ENCODE assay signal across 8 cellular contexts in the genomic region with DNA sequence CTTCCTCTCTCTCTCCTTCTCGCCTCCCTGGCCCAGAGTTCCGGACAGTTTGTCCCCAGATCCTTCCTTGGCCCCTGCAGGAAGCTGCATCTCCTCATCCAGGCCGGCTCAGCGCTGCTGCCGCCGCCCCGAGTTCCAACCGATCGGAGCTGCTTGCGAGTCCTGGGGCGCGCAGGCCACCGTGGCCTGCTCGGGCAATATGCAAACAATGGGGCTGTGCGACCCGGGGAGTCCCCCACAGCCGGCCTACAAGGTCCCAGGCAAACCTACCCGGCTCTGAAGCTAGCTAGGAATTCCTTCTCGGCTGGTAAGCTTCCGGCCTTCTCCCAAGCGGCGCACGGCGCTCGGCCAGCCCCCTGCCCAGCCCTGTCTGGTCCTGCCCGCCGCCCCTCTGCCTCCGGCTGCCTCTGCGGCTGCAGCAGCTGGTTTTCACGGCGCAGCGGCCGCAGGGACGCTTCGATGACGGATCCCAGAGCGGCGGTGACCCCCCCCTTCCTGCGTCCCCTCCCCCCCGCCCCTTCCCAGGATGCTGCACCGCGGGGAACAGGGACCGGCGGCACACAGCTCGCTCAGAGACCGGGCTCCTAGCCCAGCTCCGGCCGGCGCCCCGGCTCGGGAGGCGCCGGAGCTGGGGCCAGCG. TPM values are rescaled to one million over a fixed set of nuclear protein-coding genes. Genes with fewer than 3 reads are reported as not detected.
DNase-seq lines count a peak whose midpoint lies in the region; ATAC-seq and TF ChIP-seq lines count a peak whose summit lies in the region.

No MANE protein-coding gene starts in this region.

- peaks cover 17% of the 10 kb centered on the region for H3K27me3 ChIP-seq in iPS-15b (ENCODE audit: control insufficient read depth, insufficient read depth, low read length)

- H3K4me1 ChIP-seq in iPS-15b (ENCODE audit: control insufficient read depth, insufficient read depth, low read length) = peaks cover 24% of the 10 kb centered on the region

- H3K4me3 ChIP-seq in astrocyte of the cerebellum (ENCODE audit: low read depth, low read length) (peak overlapping the region; percentile 62), iPS-15b (ENCODE audit: low read depth, low read length) (peak overlapping the region; percentile 70), skin epidermis (peak overlapping the region; percentile 51 to 77 (median 59))

- no peaks in the 10 kb centered on the region for H3K36me3 ChIP-seq in iPS-15b (ENCODE audit: control insufficient read depth, insufficient read depth, low read length)

- H3K27ac ChIP-seq in skin epidermis = peak overlapping the region; percentile 84 to 99 (median 94)

- peak; percentile 39 for ATAC-seq in GM19397 (IDR thresholded peaks at IDR 0.05; ENCODE audit: unreplicated experiment)
- no peak for ATAC-seq in HG03571 (IDR thresholded peaks at IDR 0.05; ENCODE audit: unreplicated experiment)

- peak overlapping the region; percentile 84 for H3K9ac ChIP-seq in iPS-15b (ENCODE audit: low read depth, low read length)

- DNase-seq in AG20443 (ENCODE audit: low spot score) (peak; percentile 56), NCI-H2227 (lab: John Stamatoyannopoulos, UW; ENCODE audit: unreplicated experiment) (peak; percentile 43), astrocyte of the cerebellum (ENCODE audit: low read depth) (no peak), HT-29 (ENCODE audit: low spot score) (no peak)

- no peaks in the 10 kb centered on the region for H3K9me3 ChIP-seq in iPS-15b (ENCODE audit: control insufficient read depth, insufficient read depth, low read length)

- no peak for TF ChIP-seq CTCF in astrocyte of the cerebellum (IDR thresholded peaks at IDR 0.05; ENCODE audit: low read depth, low read length, missing control alignments)

- in situ Hi-C loops in astrocyte of the cerebellum (cut with HindIII; ENCODE audit: low sequenced_read_pairs) = no loop called here

RNA-seq across cellular contexts. Expression of a gene that starts 59.4 kb away (rescaled TPM):
- 54.6 and 63.5 TPM in 2 replicates for total RNA-seq in HT-29 (2014; rRNA removed; shearing (Covaris generic))

Comparison
In these comparisons a context has a peak if more than half of its experiments do, and no peak if none do; other contexts are left out.
1. DNase-seq: peak in AG20443 (single experiment) and NCI-H2227 (single experiment); none in astrocyte of the cerebellum (single experiment) and HT-29 (single experiment).
2. Peak in every context shown above with its lines, with median percentiles within 50 percentile points of each other: H3K4me3 ChIP-seq.